ENCODE assay signal across 8 cellular contexts in genomic region chr10:125720002-125720382, GRCh38. TPM values are rescaled to one million over a fixed set of nuclear protein-coding genes. Genes with fewer than 3 reads are reported as not detected.
DNase-seq lines count a peak whose midpoint lies in the region; FAIRE-seq and TF ChIP-seq lines count a peak whose summit lies in the region.

No MANE protein-coding gene starts in this region.

- no peak for FAIRE-seq in bronchial epithelial cell (lab: Jason Lieb, UNC)

- H3K9ac ChIP-seq in HUES48 (ENCODE audit: low read depth, low read length): peak overlapping the region; percentile 89

- H3K4me1 ChIP-seq in BE2C (no peaks in the 10 kb centered on the region), HUES48 (ENCODE audit: control insufficient read depth, insufficient read depth, low read length) (peaks cover 3% of the 10 kb centered on the region; the same call in 1 of the 2 replicates)

- peaks cover 20% of the 10 kb centered on the region for H3K4me1 Mint-ChIP-seq in mesothelial cell of epicardium

- H3K27me3 ChIP-seq in BE2C: no peaks in the 10 kb centered on the region
- no peaks in the 10 kb centered on the region for H3K27me3 ChIP-seq in HUES48 (ENCODE audit: control insufficient read depth, insufficient read depth, low read length)
- no peaks in the 10 kb centered on the region for H3K27me3 ChIP-seq in bronchial epithelial cell (ENCODE audit: control insufficient read depth, insufficient read depth, low read length)

- peaks cover 17% of the 10 kb centered on the region for H3K36me3 Mint-ChIP-seq in mesothelial cell of epicardium

- peak overlapping the region; percentile 98 for H3K4me3 Mint-ChIP-seq in mesothelial cell of epicardium

- peak overlapping the region; percentile 99 for H3K27ac Mint-ChIP-seq in mesothelial cell of epicardium

- peaks cover 4% of the 10 kb centered on the region for H3K9me3 Mint-ChIP-seq in mesothelial cell of epicardium

- in situ Hi-C loops in KBM-7 (cut with MboI; ENCODE audit: low pct_unique_long_range_greater_than_20kb, low sequenced_read_pairs): no loop called here

- H3K27me3 Mint-ChIP-seq in mesothelial cell of epicardium (ENCODE audit: low read depth): no peaks in the 10 kb centered on the region

- H3K27ac ChIP-seq in HUES48 (ENCODE audit: low read depth, low read length): peak overlapping the region; percentile 87

- peaks cover 37% of the 10 kb centered on the region for H3K36me3 ChIP-seq in BE2C
- peaks cover 40% of the 10 kb centered on the region for H3K36me3 ChIP-seq in HUES48 (ENCODE audit: control insufficient read depth, insufficient read depth, low read length)
- H3K36me3 ChIP-seq in bronchial epithelial cell (ENCODE audit: control insufficient read depth, insufficient read depth, low read length): peaks cover 7% of the 10 kb centered on the region

- H3K4me3 ChIP-seq in BE2C (ENCODE audit: low read depth, low read length) (peak overlapping the region; percentile 100), HUES48 (ENCODE audit: low read depth, low read length) (peak overlapping the region; percentile 98), bronchial epithelial cell (ENCODE audit: low read depth, low read length) (peak overlapping the region; percentile 73)

- no peak for DNase-seq in BE2C
- peak; percentile 21 for DNase-seq in bronchial epithelial cell (ENCODE audit: low read depth)
- no peak for DNase-seq in mesothelial cell of epicardium (ENCODE audit: low spot score in 2 of 2, unreplicated experiment in 2 of 2)
- no peak for DNase-seq in KBM-7
- DNase-seq in NOMO-1 (lab: John Stamatoyannopoulos, UW; ENCODE audit: unreplicated experiment in 2 of 2): no peak
- DNase-seq in dermis blood vessel endothelial cell: no peak
- DNase-seq in NCI-H748 treated with DMSO at 0.1 percent for 48 hours (lab: John Stamatoyannopoulos, UW): no peak

- no peaks in the 10 kb centered on the region for H3K9me3 ChIP-seq in BE2C
- H3K9me3 ChIP-seq in HUES48 (ENCODE audit: control insufficient read depth, insufficient read depth, low read length): no peaks in the 10 kb centered on the region

- TF ChIP-seq CTCF in BE2C (IDR thresholded peaks at IDR 0.05; ENCODE audit: low read depth, low read length): no peak
- no peak for TF ChIP-seq CTCF in bronchial epithelial cell (IDR thresholded peaks at IDR 0.05; ENCODE audit: insufficient read depth, low read length, severe bottlenecking)
- no peak for TF ChIP-seq CTCF in mesothelial cell of epicardium (IDR thresholded peaks at IDR 0.05; ENCODE audit: unreplicated experiment)

RNA-seq across cellular contexts. Expression of gene EDRF1, which starts 0.5 kb away (rescaled TPM):
- polyA plus RNA-seq in BE2C (2012; ENCODE audit: insufficient read depth, insufficient read length, low read depth): 26.2 TPM
- total RNA-seq in bronchial epithelial cell (13.4 and 15.5 TPM in 2 replicates), mesothelial cell of epicardium (45.9 to 49.7 TPM (median 48.0 TPM) in 3 replicates), dermis blood vessel endothelial cell (18.8 and 19.1 TPM in 2 replicates)

RNA-seq across cellular contexts. Expression of gene TEX36, which starts 37.0 kb away (rescaled TPM):
- not detected for polyA plus RNA-seq in BE2C (2012; ENCODE audit: insufficient read depth, insufficient read length, low read depth)
- total RNA-seq in bronchial epithelial cell: not detected in 2 replicates
- total RNA-seq in mesothelial cell of epicardium: not detected in 3 replicates
- not detected in 2 replicates for total RNA-seq in dermis blood vessel endothelial cell

RNA-seq across cellular contexts. Expression of gene MMP21, which starts 55.6 kb away (rescaled TPM):
- polyA plus RNA-seq in BE2C (2012; ENCODE audit: insufficient read depth, insufficient read length, low read depth): not detected
- total RNA-seq in bronchial epithelial cell (not detected in 2 replicates), mesothelial cell of epicardium (0.18 to 0.27 TPM (median 0.23 TPM) in 3 replicates), dermis blood vessel endothelial cell (0.34 and 0.65 TPM in 2 replicates)
